16 cellular contexts compared by ENCODE assay signal in the genomic region with DNA sequence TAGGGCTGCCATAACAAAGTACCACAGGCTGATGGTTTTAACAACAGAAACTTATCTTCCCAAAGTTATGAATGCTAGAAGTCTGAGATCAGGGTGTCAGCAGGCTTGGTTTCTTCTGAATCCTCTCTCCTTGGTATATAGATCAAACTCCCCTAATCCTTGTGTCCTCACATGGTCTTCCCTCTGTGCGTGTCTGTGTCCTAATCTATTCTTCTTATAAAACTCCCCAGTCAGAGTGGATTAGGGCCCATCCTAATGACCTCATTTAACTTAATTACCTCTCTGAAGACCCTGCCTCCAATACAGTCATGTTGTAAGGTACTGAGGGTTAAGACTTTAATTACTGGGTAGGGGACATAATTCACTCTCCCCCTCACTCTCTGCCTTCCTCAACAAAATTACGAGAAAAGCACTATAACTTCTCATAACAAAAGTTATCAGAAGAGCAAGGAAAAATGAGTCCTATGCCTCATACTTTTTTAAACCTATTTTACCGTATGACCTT.
"Had no signal": no experiment of that assay in that cellular context is flagged by ENCODE, and none has a peak within 500 bp of the region (broad histone marks: within the 10 kb centered on the region; RNA-seq: fewer than 3 reads in every experiment).

No MANE protein-coding gene starts in this region.

- H3K9me3 ChIP-seq: left lung, mucosa of descending colon, pancreas, tibial nerve had no signal

- H3K4me3 ChIP-seq: cardiac muscle cell, left lung, mucosa of descending colon, pancreas, tibial nerve had no signal

- DNase-seq: activated CD4-positive, alpha-beta memory T cell treated with anti-CD3 and anti-CD28 coated beads for 36 hours; activated CD4-positive, alpha-beta T cell treated with anti-CD3 and anti-CD28 coated beads for 4 hours; activated T-cell treated with anti-CD3 and anti-CD28 coated beads for 4 hours; amniotic stem cell; effector memory CD8-positive, alpha-beta T cell; foreskin fibroblast; hypothalamus; left lung; mucosa of descending colon; naive B cell; pancreas; stimulated activated naive CD4-positive, alpha-beta T cell; T-helper 17 cell had no signal

- H3K36me3 ChIP-seq: cardiac muscle cell, left lung, pancreas, tibial nerve had no signal

- FAIRE-seq: keratinocyte, pancreas had no signal

- ATAC-seq: effector memory CD8-positive, alpha-beta T cell; left lung; mucosa of descending colon; pancreas; T-helper 17 cell had no signal

- H3K4me1 ChIP-seq: pancreas had no signal

- H3K27ac ChIP-seq: cardiac muscle cell, left lung, pancreas, tibial nerve had no signal

- H3K27me3 ChIP-seq: cardiac muscle cell, left lung, pancreas, tibial nerve had no signal
